ENCODE assay signal across 9 cellular contexts in the genomic region with DNA sequence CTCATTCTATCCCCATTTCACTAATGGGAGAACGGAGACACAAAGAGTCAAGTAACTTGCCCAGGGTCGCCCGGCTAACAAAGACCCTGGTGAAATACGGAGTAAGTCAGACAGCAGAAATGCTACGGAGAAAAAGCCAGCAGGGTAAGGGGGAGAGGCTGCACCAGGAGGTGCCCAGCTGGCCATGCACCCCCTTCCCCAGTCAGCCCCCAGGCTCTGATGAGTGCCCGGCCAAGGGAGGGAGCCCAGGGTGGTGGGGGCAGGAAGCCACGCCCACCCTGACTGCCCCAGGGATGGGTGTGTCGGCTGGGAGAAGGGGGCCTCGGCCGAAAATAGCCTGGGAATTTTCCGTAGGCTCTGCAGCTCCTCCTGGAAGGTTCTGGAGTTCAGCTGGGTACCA. TPM values are rescaled to one million over a fixed set of nuclear protein-coding genes. Genes with fewer than 3 reads are reported as not detected.
DNase-seq lines count a peak whose midpoint lies in the region; ATAC-seq, FAIRE-seq and TF ChIP-seq lines count a peak whose summit lies in the region.
"Had no signal": no experiment of that assay in that cellular context is flagged by ENCODE, and none has a peak within 500 bp of the region (broad histone marks: within the 10 kb centered on the region; RNA-seq: fewer than 3 reads in every experiment).

No MANE protein-coding gene starts in this region.

- no peak for TF ChIP-seq CTCF in HepG2 (CRISPR knock-in tag; IDR thresholded peaks at IDR 0.05)
- no peak for TF ChIP-seq CTCF in tibial nerve (IDR thresholded peaks at IDR 0.05)

- no peak overlapping the region for H3K4me3 Mint-ChIP-seq in activated naive CD4-positive, alpha-beta T cell treated with anti-CD3 and anti-CD28 coated beads, Interleukin-2, amount 50 U/mL, for 24 hours

- 40% methylated on average over 11 of the region's 11 CpGs for WGBS in HepG2 (ENCODE audit: low lambda C conversion rate)
- 20 to 40% methylated on average over 9 of the region's 11 CpGs for WGBS in tibial nerve, 2 donors

- no peaks in the 10 kb centered on the region for H3K36me3 Mint-ChIP-seq in activated naive CD4-positive, alpha-beta T cell treated with anti-CD3 and anti-CD28 coated beads, Interleukin-2, amount 50 U/mL, for 24 hours

- 0 out of 2 replicates have a peak, but pooled peaks have one; percentile 28 for TF ChIP-seq RAD21 in HepG2 (CRISPR knock-in tag; IDR thresholded peaks at IDR 0.05)

- H3K4me2 ChIP-seq in HepG2 (ENCODE audit: low read depth, low read length), result peak overlapping the region; percentile 91

- H3K4me3 ChIP-seq in adipocyte (ENCODE audit: low read length), result no peak overlapping the region
- H3K4me3 ChIP-seq in HepG2 (replicated peaks in 1 of 3; ENCODE audit: insufficient read depth in 1 of 3, low read depth in 2 of 3, low read length in 3 of 3), result peak overlapping the region; percentile 2 to 45 (median 22); a peak in 5 of 6 replicates
- H3K4me3 ChIP-seq in tibial nerve, result peak overlapping the region in 1 of 4 donors; percentile 8

- H3K36me3 ChIP-seq in adipocyte (ENCODE audit: control insufficient read depth, insufficient read depth, low read length, severe bottlenecking), result no peaks in the 10 kb centered on the region
- peaks cover 0 to under 1% of the 10 kb centered on the region in 2 experiments; a peak in 2 of 5 replicates for H3K36me3 ChIP-seq in HepG2 (replicated peaks in 1 of 2; ENCODE audit: control insufficient read depth in 1 of 2, insufficient read depth in 2 of 2, low read length in 2 of 2)
- H3K36me3 ChIP-seq in tibial nerve, result no peaks in the 10 kb centered on the region

- no peaks in the 10 kb centered on the region for H3K27me3 ChIP-seq in adipocyte (replicated peaks; ENCODE audit: control insufficient read depth, insufficient read depth, low read length)
- no peaks in the 10 kb centered on the region; a peak in 1 of 5 replicates for H3K27me3 ChIP-seq in HepG2 (ENCODE audit: control insufficient read depth in 1 of 2, insufficient read depth in 2 of 2, low read length in 2 of 2)
- H3K27me3 ChIP-seq in tibial nerve, result no peaks in the 10 kb centered on the region

- H3K27ac ChIP-seq in HepG2 (ENCODE audit: extremely low read length, insufficient read depth, low read length), result peak overlapping the region; percentile 95
- H3K27ac ChIP-seq in tibial nerve, result peak overlapping the region; percentile 37 to 96 (median 92)

- peaks cover 88% of the 10 kb centered on the region for H3K79me2 ChIP-seq in HepG2 (ENCODE audit: insufficient read depth, low read length)

- CTCF ChIA-PET in HepG2 (lab: Yijun Ruan, JAX; ENCODE audit: low intra/inter-chr PET ratio, low total read pairs), result interaction anchor here (1.4 to 1.9 kb wide), 2 partner anchors 9 to 16 kb away, joined by 7 to 14 read pairs; no protein-coding TSS in a partner anchor

- H3K9me3 ChIP-seq in adipocyte (ENCODE audit: control insufficient read depth, low read length) (no peaks in the 10 kb centered on the region), HepG2 (ENCODE audit: low read length) (no peaks in the 10 kb centered on the region), tibial nerve (no peaks in the 10 kb centered on the region)

- no TSS peak for BruUV-seq in HepG2 (replicated peaks; lab: Mats Ljungman, UMichigan)

- DNase-seq in activated naive CD4-positive, alpha-beta T cell treated with anti-CD3 and anti-CD28 coated beads, Interleukin-2, amount 50 U/mL, for 16 hours, result no peak
- DNase-seq in adipocyte (ENCODE audit: low read depth) (no peak), HepG2 (ENCODE audit: low spot score) (no peak), tibial nerve (ENCODE audit: low spot score in 2 of 2) (no peak), GM12892 (ENCODE audit: insufficient read length) (no peak), NCI-H2196 treated with DMSO at 0.1 percent for 48 hours (lab: John Stamatoyannopoulos, UW; ENCODE audit: unreplicated experiment) (no peak)
- no peak for DNase-seq in stimulated activated naive CD4-positive, alpha-beta T cell (lab: John Stamatoyannopoulos, UW)
- DNase-seq: stimulated activated CD4-positive, alpha-beta T cell treated with anti-CD3 and anti-CD28 coated beads, Interleukin-2, amount 100 ng/mL, for 24 hours had no signal

- peaks cover 51% of the 10 kb centered on the region; the same call in 1 of the 2 replicates for H4K20me1 ChIP-seq in HepG2 (ENCODE audit: insufficient read depth, low read length)

- POLR2A ChIA-PET in HepG2 (lab: Yijun Ruan, JAX), result interaction anchor here (0.9 to 10.4 kb wide), 13 partner anchors 9 to 227 kb away, joined by 3 to 235 read pairs (median 7); partner anchors contain the start of genes HAPSTR1, LITAFD, PMM2 and TMEM186

- peaks cover 40% of the 10 kb centered on the region for H3K4me1 Mint-ChIP-seq in activated naive CD4-positive, alpha-beta T cell treated with anti-CD3 and anti-CD28 coated beads, Interleukin-2, amount 50 U/mL, for 24 hours

- intact Hi-C loops in HepG2 (cut with micrococcal nuclease; ENCODE audit: unreplicated experiment), result loop anchor here (5.0 kb wide), 1 partner anchor 187 kb away; no protein-coding TSS in a partner anchor

- FAIRE-seq in HepG2 (lab: Jason Lieb, UNC) (no peak), GM12892 (lab: Jason Lieb, UNC) (no peak)

- no peaks in the 10 kb centered on the region for H3K9me3 Mint-ChIP-seq in activated naive CD4-positive, alpha-beta T cell treated with anti-CD3 and anti-CD28 coated beads, Interleukin-2, amount 50 U/mL, for 24 hours

- H3K9ac ChIP-seq in adipocyte (ENCODE audit: low read length) (peak overlapping the region; percentile 43), HepG2 (ENCODE audit: insufficient read depth, low read depth, low read length) (peak overlapping the region; percentile 23)

- peak overlapping the region; percentile 76 for H3K27ac Mint-ChIP-seq in activated naive CD4-positive, alpha-beta T cell treated with anti-CD3 and anti-CD28 coated beads, Interleukin-2, amount 50 U/mL, for 24 hours

- no peak for TF ChIP-seq POLR2A in HepG2 (IDR thresholded peaks at IDR 0.05; ENCODE audit: insufficient read depth in 1 of 2, low read depth in 2 of 2, low read length in 2 of 2)
- no peak for TF ChIP-seq POLR2A in tibial nerve (IDR thresholded peaks at IDR 0.05)
- no peak for TF ChIP-seq POLR2A in GM12892 (IDR thresholded peaks at IDR 0.05; ENCODE audit: low read depth, low read length)

- no peaks in the 10 kb centered on the region for H3K27me3 Mint-ChIP-seq in activated naive CD4-positive, alpha-beta T cell treated with anti-CD3 and anti-CD28 coated beads, Interleukin-2, amount 50 U/mL, for 24 hours

- H3K4me1 ChIP-seq in adipocyte (ENCODE audit: control insufficient read depth, insufficient read depth, low read length) (peaks cover 74% of the 10 kb centered on the region), HepG2 (ENCODE audit: insufficient read depth, low read length) (peaks cover 77% of the 10 kb centered on the region), tibial nerve (peaks cover 0 to 77% (median 72%) of the 10 kb centered on the region in 4 donors)

- in situ Hi-C loops in HepG2 (cut with HindIII; ENCODE audit: extremely low pct_ligation_motif_present, low pct_unique_long_range_greater_than_20kb), result no loop called here

- TF ChIP-seq EP300 in HepG2 (IDR thresholded peaks at IDR 0.05; ENCODE audit: low read depth in 2 of 2, low read length in 2 of 2), result peak in 1 of 2 experiments; percentile 35; a peak in 1 of 4 replicates
- TF ChIP-seq EP300 in HepG2 (CRISPR knock-in tag; IDR thresholded peaks at IDR 0.05; ENCODE audit: borderline replicate concordance), result no peak
- no peak for TF ChIP-seq EP300 in tibial nerve (IDR thresholded peaks at IDR 0.05)

- no peak for ATAC-seq in HepG2

- H2AFZ ChIP-seq in HepG2 (ENCODE audit: low read length), result no peak overlapping the region

RNA-seq across cellular contexts. Expression of gene CARHSP1, which starts 4.3 kb away (rescaled TPM):
- total RNA-seq in HepG2 (2016; rRNA removed; fragmentation: Illumina TruSeq; extraction: Trizol) (345 and 349 TPM in 2 replicates), tibial nerve (100 to 1,000 TPM in 3 of 4 donors, 10 to 100 TPM in 1; 90.6 to 169 (median 160) TPM)
- 202 and 227 TPM in 2 replicates for total RNA-seq in HepG2 (2016; cell fraction: cytosol; rRNA removed; fragmentation: Illumina TruSeq; extraction: Trizol; ENCODE audit: low read depth)
- 351 and 370 TPM in 2 replicates for total RNA-seq in HepG2 (2016; cell fraction: insoluble cytoplasmic fraction; rRNA removed; fragmentation: Illumina TruSeq; extraction: Trizol)
- total RNA-seq in HepG2 (2016; cell fraction: membrane; rRNA removed; fragmentation: Illumina TruSeq; extraction: Trizol), result 185 and 210 TPM in 2 replicates
- total RNA-seq in HepG2 (2016; cell fraction: nucleus; rRNA removed; fragmentation: Illumina TruSeq; extraction: Trizol), result 126 and 138 TPM in 2 replicates
- polyA plus RNA-seq in HepG2 (2011; rRNA removed), result 173 and 193 TPM in 2 replicates
- polyA plus RNA-seq in HepG2 (2011; cell fraction: cytosol; rRNA removed), result 139 and 221 TPM in 2 replicates
- 209 and 223 TPM in 2 replicates for polyA plus RNA-seq in HepG2 (2011; cell fraction: nucleus; rRNA removed)
- 167 and 252 TPM in 2 replicates for polyA plus RNA-seq in HepG2 (2012)
- 224 and 244 TPM in 2 replicates for polyA plus RNA-seq in HepG2 (2016; cell fraction: cytosol; fragmentation: Illumina TruSeq; extraction: Trizol; ENCODE audit: low read depth)
- 425 and 448 TPM in 2 replicates for polyA plus RNA-seq in HepG2 (2016; cell fraction: insoluble cytoplasmic fraction; fragmentation: Illumina TruSeq; extraction: Trizol; ENCODE audit: low read depth)
- 197 and 214 TPM in 2 replicates for polyA plus RNA-seq in HepG2 (2016; cell fraction: membrane; fragmentation: Illumina TruSeq; extraction: Trizol; ENCODE audit: low read depth)
- polyA plus RNA-seq in HepG2 (2016; cell fraction: nucleus; fragmentation: Illumina TruSeq; extraction: Trizol; ENCODE audit: insufficient read depth, low read depth), result 269 and 287 TPM in 2 replicates
- polyA minus RNA-seq in HepG2 (2011; rRNA and poly(A)+ RNA removed; ENCODE audit: low replicate concordance), result 186 and 379 TPM in 2 replicates
- 166 and 175 TPM in 2 replicates for polyA minus RNA-seq in HepG2 (2011; cell fraction: cytosol; rRNA and poly(A)+ RNA removed)
- 55.6 and 67.6 TPM in 2 replicates for polyA minus RNA-seq in HepG2 (2011; cell fraction: nucleus; rRNA and poly(A)+ RNA removed)
- polyA plus RNA-seq in GM12892 (2012; ENCODE audit: missing spikeins), result 46.9 TPM

RNA-seq across cellular contexts. Expression of gene LITAFD, which starts 17.7 kb away (rescaled TPM):
- total RNA-seq in HepG2 (2016; rRNA removed; fragmentation: Illumina TruSeq; extraction: Trizol) (not detected in 2 replicates), tibial nerve (not detected)
- total RNA-seq in HepG2 (2016; cell fraction: cytosol; rRNA removed; fragmentation: Illumina TruSeq; extraction: Trizol; ENCODE audit: low read depth), result not detected in 2 replicates
- not detected in 2 replicates for total RNA-seq in HepG2 (2016; cell fraction: insoluble cytoplasmic fraction; rRNA removed; fragmentation: Illumina TruSeq; extraction: Trizol)
- 0.19 TPM in 1 of 2 replicates, not detected in the other for total RNA-seq in HepG2 (2016; cell fraction: membrane; rRNA removed; fragmentation: Illumina TruSeq; extraction: Trizol)
- not detected in 2 replicates for total RNA-seq in HepG2 (2016; cell fraction: nucleus; rRNA removed; fragmentation: Illumina TruSeq; extraction: Trizol)
- 0.14 TPM in 1 of 2 replicates, not detected in the other for polyA plus RNA-seq in HepG2 (2011; rRNA removed)
- polyA plus RNA-seq in HepG2 (2011; cell fraction: cytosol; rRNA removed), result not detected in 2 replicates
- not detected in 2 replicates for polyA plus RNA-seq in HepG2 (2011; cell fraction: nucleus; rRNA removed)
- polyA plus RNA-seq in HepG2 (2012), result not detected in 2 replicates
- polyA plus RNA-seq in HepG2 (2016; cell fraction: cytosol; fragmentation: Illumina TruSeq; extraction: Trizol; ENCODE audit: low read depth), result not detected in 2 replicates
- not detected in 2 replicates for polyA plus RNA-seq in HepG2 (2016; cell fraction: insoluble cytoplasmic fraction; fragmentation: Illumina TruSeq; extraction: Trizol; ENCODE audit: low read depth)
- polyA plus RNA-seq in HepG2 (2016; cell fraction: membrane; fragmentation: Illumina TruSeq; extraction: Trizol; ENCODE audit: low read depth), result not detected in 2 replicates
- not detected in 2 replicates for polyA plus RNA-seq in HepG2 (2016; cell fraction: nucleus; fragmentation: Illumina TruSeq; extraction: Trizol; ENCODE audit: insufficient read depth, low read depth)
- polyA minus RNA-seq in HepG2 (2011; rRNA and poly(A)+ RNA removed; ENCODE audit: low replicate concordance), result 0.12 TPM in 1 of 2 replicates, not detected in the other
- not detected in 2 replicates for polyA minus RNA-seq in HepG2 (2011; cell fraction: cytosol; rRNA and poly(A)+ RNA removed)
- polyA minus RNA-seq in HepG2 (2011; cell fraction: nucleus; rRNA and poly(A)+ RNA removed), result not detected in 2 replicates
- 0.28 TPM for polyA plus RNA-seq in GM12892 (2012; ENCODE audit: missing spikeins)
